16 cellular contexts compared by ENCODE assay signal in the genomic region with DNA sequence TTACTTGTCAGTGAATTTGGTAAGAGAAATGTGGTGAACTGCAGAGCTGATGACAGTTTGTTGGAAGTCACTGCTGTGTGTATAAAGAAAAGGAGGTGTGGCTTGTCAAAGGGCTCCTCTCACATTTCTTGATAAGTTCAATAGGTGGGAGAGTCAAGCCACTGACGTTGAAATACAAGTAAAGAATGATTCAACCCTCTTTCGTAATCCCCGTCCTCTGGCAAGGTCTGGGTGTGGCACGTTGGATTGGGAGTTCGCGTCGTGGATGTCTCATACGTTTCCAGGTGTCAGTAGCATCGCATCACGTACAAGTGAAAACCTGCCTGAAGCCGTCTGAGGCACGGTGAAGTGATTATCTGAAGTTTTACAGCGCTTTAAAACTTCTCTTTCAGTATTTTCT.
DNase-seq lines count a peak whose midpoint lies in the region; ATAC-seq and TF ChIP-seq lines count a peak whose summit lies in the region.
"Had no signal": no experiment of that assay in that cellular context is flagged by ENCODE, and none has a peak within 500 bp of the region (broad histone marks: within the 10 kb centered on the region; RNA-seq: fewer than 3 reads in every experiment).

No MANE protein-coding gene starts in this region.

- DNase-seq in ELR (ENCODE audit: low read depth) (peak; percentile 16), MV-4-11 (lab: John Stamatoyannopoulos, UW) (peak; percentile 58), choroid plexus epithelial cell (ENCODE audit: low read depth) (peak; percentile 41), mucosa of descending colon (no peak), esophagus muscularis mucosa (ENCODE audit: extremely low spot score) (no peak), NCI-H1105 treated with DMSO at 0.1 percent for 48 hours (lab: John Stamatoyannopoulos, UW) (no peak), RKO (ENCODE audit: low spot score) (no peak)
- DNase-seq in stimulated activated CD4-positive, alpha-beta T cell treated with anti-CD3 and anti-CD28 coated beads, Interleukin-4, amount 100 ng/mL, for 24 hours, result no peak
- DNase-seq: activated CD8-positive, alpha-beta memory T cell treated with anti-CD3 and anti-CD28 coated beads, Interleukin-2, amount 10 ng/mL, durations not matched to agents 7 days and 5 days; activated gamma-delta T cell treated with Interleukin-2 at 50 U/mL for 16 hours; heart right ventricle; NCI-H1930; NCI-H82; stimulated activated CD4-positive, alpha-beta T cell treated with anti-CD3 and anti-CD28 coated beads, Interleukin-4, amount 100 ng/mL, for 4 hours; T-helper 17 cell; testis had no signal

- no peaks in the 10 kb centered on the region for H3K4me1 ChIP-seq in mucosa of descending colon (ENCODE audit: low read depth)
- H3K4me1 ChIP-seq in esophagus muscularis mucosa, result no peaks in the 10 kb centered on the region
- H3K4me1 ChIP-seq: testis had no signal

- no peaks in the 10 kb centered on the region for H3K27me3 ChIP-seq in esophagus muscularis mucosa
- H3K27me3 ChIP-seq: testis had no signal

- no peak for TF ChIP-seq CTCF in choroid plexus epithelial cell (conservative IDR thresholded peaks at IDR 0.05; ENCODE audit: low read depth, low read length)
- no peak for TF ChIP-seq CTCF in mucosa of descending colon (IDR thresholded peaks at IDR 0.05)
- no peak for TF ChIP-seq CTCF in esophagus muscularis mucosa (IDR thresholded peaks at IDR 0.05)

- H3K36me3 ChIP-seq in mucosa of descending colon (ENCODE audit: low read depth) (no peaks in the 10 kb centered on the region), esophagus muscularis mucosa (no peaks in the 10 kb centered on the region)

- no peak for TF ChIP-seq POLR2A in esophagus muscularis mucosa (IDR thresholded peaks at IDR 0.05; ENCODE audit: low read depth)

- H3K27ac ChIP-seq in esophagus muscularis mucosa (replicated peaks in 1 of 4), result no peak overlapping the region
- H3K27ac ChIP-seq: heart right ventricle, testis had no signal

- no peaks in the 10 kb centered on the region for H3K9me3 ChIP-seq in mucosa of descending colon
- no peaks in the 10 kb centered on the region for H3K9me3 ChIP-seq in esophagus muscularis mucosa
- H3K9me3 ChIP-seq: heart right ventricle, testis had no signal

- ATAC-seq in mucosa of descending colon, result peak; percentile 65
- ATAC-seq: activated CD8-positive, alpha-beta memory T cell treated with anti-CD3 and anti-CD28 coated beads, Interleukin-2, amount 10 ng/mL, durations not matched to agents 7 days and 5 days; T-helper 17 cell had no signal

- H3K4me3 ChIP-seq in choroid plexus epithelial cell (ENCODE audit: low read depth, low read length), result no peak overlapping the region
- no peak overlapping the region for H3K4me3 ChIP-seq in mucosa of descending colon
- no peak overlapping the region for H3K4me3 ChIP-seq in esophagus muscularis mucosa
- H3K4me3 ChIP-seq: heart right ventricle, testis had no signal

- TF ChIP-seq EP300 in esophagus muscularis mucosa (IDR thresholded peaks at IDR 0.05), result no peak

- WGBS in esophagus muscularis mucosa, result 65% methylated on average over 13 of the region's 13 CpGs

- intact Hi-C loops in mucosa of descending colon (cut with DNase I, micrococcal nuclease), result no loop called here
- intact Hi-C loops in esophagus muscularis mucosa (cut with DNase I), result no loop called here

Comparison
In these comparisons a context has a peak if more than half of its experiments do, and no peak if none do; other contexts are left out.
1. DNase-seq: peak in ELR (single experiment), MV-4-11 (single experiment) and choroid plexus epithelial cell (single experiment); none in mucosa of descending colon (0 of 3), esophagus muscularis mucosa (single experiment), NCI-H1105 treated with DMSO at 0.1 percent for 48 hours (single experiment), stimulated activated CD4-positive, alpha-beta T cell treated with anti-CD3 and anti-CD28 coated beads, Interleukin-4, amount 100 ng/mL, for 24 hours (single experiment) and RKO (single experiment).